1 cellular context compared by ENCODE assay signal in genomic region chr6:44224978-44225330, GRCh38.
TF ChIP-seq lines count a peak whose summit lies in the region.

No MANE protein-coding gene starts in this region.

TF ChIP-seq in WTC11, 78 proteins besides CTCF, POLR2A, EP300 and RAD21 (continued from another document):
- no peak for TF ChIP-seq ARID4B (CRISPR knock-in tag; IDR thresholded peaks at IDR 0.05; ENCODE audit: borderline replicate concordance)
TF ChIP-seq in WTC11: peak in this region for 0.
